ENCODE assay signal across 26 cellular contexts in the genomic region with DNA sequence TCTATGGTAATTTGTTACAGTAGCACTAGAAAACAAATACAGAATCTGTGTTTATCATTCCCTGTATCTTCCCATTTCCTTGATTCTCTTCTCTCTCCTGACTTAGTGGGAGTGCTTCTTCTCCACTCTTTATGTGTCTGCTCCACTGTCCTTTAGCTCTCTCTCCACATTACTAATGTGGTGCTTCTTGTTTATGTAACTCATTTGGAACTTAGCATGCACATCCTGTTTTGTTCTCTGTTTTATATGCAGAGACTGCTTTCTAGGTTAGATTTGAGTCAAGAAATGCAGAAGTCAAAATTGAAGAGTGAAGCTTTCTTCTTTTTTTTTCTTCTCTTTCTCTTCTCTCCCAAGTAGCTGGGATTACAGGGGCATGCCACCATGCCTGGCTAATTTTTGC. TPM values are rescaled to one million over a fixed set of nuclear protein-coding genes. Genes with fewer than 3 reads are reported as not detected.
"Had no signal": no experiment of that assay in that cellular context is flagged by ENCODE, and none has a peak within 500 bp of the region (broad histone marks: within the 10 kb centered on the region; RNA-seq: fewer than 3 reads in every experiment).

No MANE protein-coding gene starts in this region.

- H3K4me3 ChIP-seq: heart left ventricle, pancreas, prostate gland, skin epidermis, upper lobe of left lung, vagina had no signal

- H3K9me3 ChIP-seq: pancreas, prostate gland, upper lobe of left lung, vagina had no signal

- H3K27me3 ChIP-seq: heart left ventricle, pancreas, upper lobe of left lung, vagina had no signal

- H3K4me1 ChIP-seq: pancreas, prostate gland, vagina had no signal

- DNase-seq: activated B cell treated with CpG ODN at 0.5 μM for 24 hours; activated CD4-positive, alpha-beta T cell treated with anti-CD3 and anti-CD28 coated beads, Interleukin-2, amount 50 U/mL, for 1 hour; activated CD8-positive, alpha-beta memory T cell treated with anti-CD3 and anti-CD28 coated beads, Interleukin-2, amount 10 ng/mL, durations not matched to agents 7 days and 5 days; activated CD8-positive, alpha-beta T cell treated with anti-CD3 and anti-CD28 coated beads for 36 hours; activated naive CD8-positive, alpha-beta T cell treated with anti-CD3 and anti-CD28 coated beads, Interleukin-2, amount 50 U/mL, for 24 hours; activated T-cell treated with anti-CD3 and anti-CD28 coated beads, Interleukin-2, amount 50 U/mL, for 48 hours; amygdala; caudate nucleus; heart left ventricle; hypothalamus; naive B cell; pancreas; retina; stimulated activated CD4-positive, alpha-beta T cell treated with anti-CD3 and anti-CD28 coated beads, Interleukin-12 subunit alpha, Interleukin-12 subunit beta, amount 100 ng/mL, for 4 hours; stimulated activated CD4-positive, alpha-beta T cell treated with anti-CD3 and anti-CD28 coated beads, Interleukin-4, amount 100 ng/mL, for 1 hour; stimulated activated naive CD8-positive, alpha-beta T cell treated with anti-CD3 and anti-CD28 coated beads, Interleukin-15, amount 100 ng/mL, for 72 hours; substantia nigra; upper lobe of left lung had no signal

- H3K36me3 ChIP-seq: heart left ventricle, pancreas, prostate gland, upper lobe of left lung, vagina had no signal

- H3K27ac ChIP-seq: heart left ventricle, pancreas, prostate gland, skin epidermis, upper lobe of left lung, vagina had no signal

- ATAC-seq: activated CD8-positive, alpha-beta memory T cell treated with anti-CD3 and anti-CD28 coated beads, Interleukin-2, amount 10 ng/mL, durations not matched to agents 7 days and 5 days; activated CD8-positive, alpha-beta T cell treated with anti-CD3 and anti-CD28 coated beads for 36 hours; activated naive CD8-positive, alpha-beta T cell treated with anti-CD3 and anti-CD28 coated beads, Interleukin-2, amount 50 U/mL, for 24 hours; heart left ventricle; pancreas; sciatic nerve; stimulated activated naive CD8-positive, alpha-beta T cell treated with anti-CD3 and anti-CD28 coated beads, Interleukin-15, amount 100 ng/mL, for 72 hours had no signal

RNA-seq across cellular contexts. Expression of gene ADH1A, which starts 25.9 kb away (rescaled TPM):
- total RNA-seq: activated B cell treated with CpG ODN at 0.5 μM for 24 hours; activated CD8-positive, alpha-beta memory T cell treated with anti-CD3 and anti-CD28 coated beads, Interleukin-2, amount 10 ng/mL, durations not matched to agents 7 days and 5 days; activated CD8-positive, alpha-beta T cell treated with anti-CD3 and anti-CD28 coated beads for 36 hours; activated T-helper 2 cell treated with anti-CD3 and anti-CD28 coated beads, Interferon-gamma antibody, Interleukin-2, Interleukin-4, amounts not matched to agents 10 μg/mL and 5 μg/mL and 100 μg/mL, durations not matched to agents 14 hours and 24 hours and 36 hours; endothelial cell of umbilical vein; kidney epithelial cell; mesothelial cell of epicardium; vagina had no signal

RNA-seq across cellular contexts. Expression of gene ADH6, which starts 45.9 kb away (rescaled TPM):
- total RNA-seq: activated B cell treated with CpG ODN at 0.5 μM for 24 hours; activated CD8-positive, alpha-beta memory T cell treated with anti-CD3 and anti-CD28 coated beads, Interleukin-2, amount 10 ng/mL, durations not matched to agents 7 days and 5 days; activated CD8-positive, alpha-beta T cell treated with anti-CD3 and anti-CD28 coated beads for 36 hours; activated T-helper 2 cell treated with anti-CD3 and anti-CD28 coated beads, Interferon-gamma antibody, Interleukin-2, Interleukin-4, amounts not matched to agents 10 μg/mL and 5 μg/mL and 100 μg/mL, durations not matched to agents 14 hours and 24 hours and 36 hours; endothelial cell of umbilical vein; heart left ventricle; kidney epithelial cell; mesothelial cell of epicardium; prostate gland; sciatic nerve; vagina had no signal

RNA-seq across cellular contexts. Expression of gene ADH1B, which starts 56.3 kb away (rescaled TPM):
- total RNA-seq: activated B cell treated with CpG ODN at 0.5 μM for 24 hours; activated CD8-positive, alpha-beta memory T cell treated with anti-CD3 and anti-CD28 coated beads, Interleukin-2, amount 10 ng/mL, durations not matched to agents 7 days and 5 days; activated CD8-positive, alpha-beta T cell treated with anti-CD3 and anti-CD28 coated beads for 36 hours; activated T-helper 2 cell treated with anti-CD3 and anti-CD28 coated beads, Interferon-gamma antibody, Interleukin-2, Interleukin-4, amounts not matched to agents 10 μg/mL and 5 μg/mL and 100 μg/mL, durations not matched to agents 14 hours and 24 hours and 36 hours; endothelial cell of umbilical vein; mesothelial cell of epicardium had no signal
